In the genomic region with DNA sequence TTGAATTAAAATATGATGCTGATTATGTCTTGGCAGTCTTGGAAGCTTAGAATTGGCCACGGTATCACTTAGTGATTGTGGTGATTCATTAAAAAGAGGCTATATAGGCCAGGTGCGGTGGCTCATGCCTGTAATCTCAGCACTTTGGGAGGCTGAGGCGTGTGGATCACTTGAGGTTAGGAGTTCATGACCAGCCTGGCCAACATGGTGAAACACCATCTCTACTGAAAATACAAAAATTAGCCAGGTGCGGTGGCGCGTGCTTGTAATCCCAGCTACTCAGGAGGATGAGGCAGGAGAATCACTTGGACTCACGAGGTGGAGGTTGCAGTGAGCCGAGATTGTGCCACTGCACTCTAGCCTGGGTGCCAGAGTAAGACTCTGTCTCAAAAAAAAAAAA, we compare ENCODE assay signal across 8 cellular contexts. TPM values are rescaled to one million over a fixed set of nuclear protein-coding genes. Genes with fewer than 3 reads are reported as not detected.
DNase-seq lines count a peak whose midpoint lies in the region; FAIRE-seq and TF ChIP-seq lines count a peak whose summit lies in the region.
"Not testable (repeated sequence)": the region's sequence is repeated elsewhere in the genome, so short reads cannot be mapped to it uniquely, and the experiment has no call there.

No MANE protein-coding gene starts in this region.

- H4K20me1 ChIP-seq in osteoblast (ENCODE audit: insufficient read depth, low read length): peaks cover 23% of the 10 kb centered on the region

- peak overlapping the region; percentile 81 for H3K4me2 ChIP-seq in osteoblast (ENCODE audit: insufficient read depth, low read length)

- H3K4me1 ChIP-seq in adrenal gland (replicated peaks in 1 of 2) (peaks cover 18 to 50% of the 10 kb centered on the region in 2 donors), kidney (ENCODE audit: control insufficient read depth in 1 of 2, insufficient read depth in 1 of 2, low read depth in 1 of 2, low read length in 2 of 2) (peaks cover 0 to 10% of the 10 kb centered on the region in 2 donors), osteoblast (ENCODE audit: insufficient read depth, low read length) (peaks cover 14% of the 10 kb centered on the region)

- not testable (repeated sequence) for H3K36me3 ChIP-seq in adrenal gland (replicated peaks in 1 of 2); kidney (ENCODE audit: control insufficient read depth in 1 of 2, insufficient read depth in 2 of 2, low read length in 2 of 2); osteoblast (ENCODE audit: insufficient read depth, low read length)

- peaks cover 73% of the 10 kb centered on the region for H3K79me2 ChIP-seq in osteoblast (ENCODE audit: insufficient read depth, low read length)

- H3K4me3 ChIP-seq in adrenal gland (peak overlapping the region in 1 of 4 donors; percentile 91), kidney (ENCODE audit: low read length in 2 of 2) (peak overlapping the region in 1 of 2 donors; percentile 89)
- not testable (repeated sequence) for H3K4me3 ChIP-seq in osteoblast (ENCODE audit: insufficient read depth, low read length)

- not testable (repeated sequence) for H3K9me3 Mint-ChIP-seq in CD14-positive monocyte, IgD-negative memory B cell

- peak overlapping the region in 4 of 7 donors; percentile 12 to 99 (median 70) for H3K27ac Mint-ChIP-seq in CD14-positive monocyte
- H3K27ac Mint-ChIP-seq in IgD-negative memory B cell: not testable (repeated sequence)

- H3K4me3 Mint-ChIP-seq in CD14-positive monocyte (peak overlapping the region; percentile 49 to 55), IgD-negative memory B cell (peak overlapping the region; percentile 56 to 99 (median 92))

- not testable (repeated sequence) for TF ChIP-seq CTCF in CD14-positive monocyte (IDR thresholded peaks at IDR 0.05); VCaP (conservative IDR thresholded peaks at IDR 0.05); adrenal gland (IDR thresholded peaks at IDR 0.05); kidney (IDR thresholded peaks at IDR 0.05; ENCODE audit: borderline replicate concordance, extremely low read depth, insufficient read depth); osteoblast (IDR thresholded peaks at IDR 0.05; ENCODE audit: extremely low read depth, low read depth, low read length)

- H3K27me3 ChIP-seq in adrenal gland; osteoblast (ENCODE audit: insufficient read depth, low read length): not testable (repeated sequence)

- peak overlapping the region; percentile 90 for H3K27ac ChIP-seq in VCaP
- peak overlapping the region in 2 of 5 donors; percentile 60 to 92 for H3K27ac ChIP-seq in adrenal gland
- peak overlapping the region; percentile 89 for H3K27ac ChIP-seq in epithelial cell of prostate
- H3K27ac ChIP-seq in kidney (ENCODE audit: low read depth in 2 of 2, low read length in 2 of 2): peak overlapping the region; percentile 29 to 44
- peak overlapping the region; percentile 75 for H3K27ac ChIP-seq in osteoblast (ENCODE audit: low read depth, low read length)
- peak overlapping the region; percentile 89 for H3K27ac ChIP-seq in temporal lobe (ENCODE audit: low read depth, low read length)

- H3K27me3 Mint-ChIP-seq in CD14-positive monocyte (ENCODE audit: low read depth in 3 of 3); IgD-negative memory B cell: not testable (repeated sequence)

- H3K4me1 Mint-ChIP-seq in CD14-positive monocyte (peaks cover 60% of the 10 kb centered on the region), IgD-negative memory B cell (peaks cover 22 to 50% (median 39%) of the 10 kb centered on the region in 3 donors)

- TF ChIP-seq POLR2A in adrenal gland (IDR thresholded peaks at IDR 0.05): not testable (repeated sequence)

- not testable (repeated sequence) for H2AFZ ChIP-seq in osteoblast (ENCODE audit: low read length)

- peaks cover 10 to 18% of the 10 kb centered on the region in 2 donors for H3K36me3 Mint-ChIP-seq in CD14-positive monocyte
- H3K36me3 Mint-ChIP-seq in IgD-negative memory B cell: not testable (repeated sequence)

- intact Hi-C loops in CD14-positive monocyte (cut with micrococcal nuclease); adrenal gland (cut with DNase I); kidney (cut with DNase I): not testable (repeated sequence)

- WGBS in adrenal gland, 4 donors: 66 to 74% (median 68%) methylated on average over 7 to 8 of the region's 8 CpGs

- peak overlapping the region in 1 of 2 donors; percentile 95 for H3K9ac ChIP-seq in kidney (ENCODE audit: low read length in 2 of 2)

- DNase-seq in CD14-positive monocyte (ENCODE audit: low spot score); epithelial cell of prostate (ENCODE audit: low read depth, low spot score); kidney; osteoblast (ENCODE audit: insufficient read length, low spot score, missing footprints): not testable (repeated sequence)
- peak in 6 of 7 donors; percentile 13 to 62 (median 24) for DNase-seq in adrenal gland

- not testable (repeated sequence) for FAIRE-seq in kidney (lab: Jason Lieb, UNC)

- not testable (repeated sequence) for H3K9me3 ChIP-seq in adrenal gland (replicated peaks in 1 of 3); kidney (ENCODE audit: control insufficient read depth in 1 of 2, low read length in 2 of 2); osteoblast (ENCODE audit: low read depth, low read length)

RNA-seq across cellular contexts. Expression of a gene that starts 2.8 kb away (rescaled TPM):
- polyA plus RNA-seq in CD14-positive monocyte: 10 to 100 TPM; 24.9 to 34.6 TPM
- 40.7 TPM for polyA plus RNA-seq in IgD-negative memory B cell
- total RNA-seq in adrenal gland: 10 to 100 TPM; 12.5 to 44.9 (median 35.1) TPM
- polyA plus RNA-seq in adrenal gland: 10 to 100 TPM; 12.2 to 36.4 (median 13.4) TPM
- 45.9 TPM for total RNA-seq in kidney
- polyA plus RNA-seq in kidney (ENCODE audit: insufficient read depth, low read depth, low replicate concordance): 19.8 TPM
- total RNA-seq in osteoblast: 31.5 TPM in 2 replicates
- 41.1 TPM for total RNA-seq in temporal lobe
